Comparison of ENCODE assay signal across 18 cellular contexts in genomic region chr11:129951883-129952262, GRCh38. TPM values are rescaled to one million over a fixed set of nuclear protein-coding genes. Genes with fewer than 3 reads are reported as not detected.
DNase-seq lines count a peak whose midpoint lies in the region; TF ChIP-seq lines count a peak whose summit lies in the region.
"Had no signal": no experiment of that assay in that cellular context is flagged by ENCODE, and none has a peak within 500 bp of the region (broad histone marks: within the 10 kb centered on the region; RNA-seq: fewer than 3 reads in every experiment).

No MANE protein-coding gene starts in this region.

- H3K27me3 ChIP-seq in HL-60 (ENCODE audit: insufficient read depth, poor library complexity, severe bottlenecking) (no peaks in the 10 kb centered on the region), WERI-Rb-1 (ENCODE audit: insufficient read depth, low read depth, severe bottlenecking) (no peaks in the 10 kb centered on the region)
- H3K27me3 ChIP-seq: SJCRH30 had no signal

- intact Hi-C loops in cardiac septum (cut with DNase I), result no loop called here

- no peaks in the 10 kb centered on the region; the same call in 1 of the 2 replicates for H3K36me3 ChIP-seq in WERI-Rb-1
- H3K36me3 ChIP-seq: SJCRH30 had no signal

- TF ChIP-seq CTCF in HL-60 (IDR thresholded peaks at IDR 0.05; ENCODE audit: insufficient read depth, low read length), result no peak
- no peak for TF ChIP-seq CTCF in WERI-Rb-1 (IDR thresholded peaks at IDR 0.05; ENCODE audit: low read depth, low read length)

- no peak overlapping the region for H3K4me3 ChIP-seq in HL-60 (replicated peaks; ENCODE audit: insufficient read depth, low read length)
- H3K4me3 ChIP-seq in WERI-Rb-1 (ENCODE audit: low read depth, low read length), result no peak overlapping the region
- H3K4me3 ChIP-seq: GM12878, GM23248, HAP-1, SJCRH30 had no signal

- no peaks in the 10 kb centered on the region for H3K9me3 ChIP-seq in WERI-Rb-1 (ENCODE audit: severe bottlenecking)
- H3K9me3 ChIP-seq: HAP-1, SJCRH30 had no signal

- no peak for DNase-seq in HL-60 (ENCODE audit: low read depth in 1 of 2, low spot score in 1 of 2)
- DNase-seq in OCI-M1 (lab: John Stamatoyannopoulos, UW), result peak; percentile 37
- DNase-seq in cerebellum (ENCODE audit: low spot score), result peak; percentile 72
- no peak for DNase-seq in WERI-Rb-1
- DNase-seq in NCI-H82 treated with DMSO at 0.1 percent for 48 hours (lab: John Stamatoyannopoulos, UW; ENCODE audit: unreplicated experiment), result no peak
- DNase-seq in amygdala (lab: John Stamatoyannopoulos, UW), result no peak
- DNase-seq in cardiac septum (ENCODE audit: low spot score), result no peak
- DNase-seq: AML-193, GF-D8, GM23248, NCI-H1105, NCI-H1694, NCI-H2081 treated with DMSO at 0.1 percent for 48 hours, NCI-H510A treated with DMSO at 0.1 percent for 48 hours, NCI-H82, SJCRH30 had no signal

- H3K27ac ChIP-seq in HL-60 (replicated peaks), result peak overlapping the region; percentile 97
- H3K27ac ChIP-seq in WERI-Rb-1, result no peak overlapping the region
- H3K27ac ChIP-seq: GM23248, SJCRH30 had no signal

RNA-seq across cellular contexts. Expression of gene PRDM10, which starts 50.8 kb away (rescaled TPM):
- 14.2 TPM for total RNA-seq in cerebellum
- total RNA-seq in cardiac septum, result 6.7 TPM

RNA-seq across cellular contexts. Expression of gene NFRKB, which starts 56.5 kb away (rescaled TPM):
- 23.3 TPM for total RNA-seq in cerebellum
- total RNA-seq in cardiac septum, result 12.1 TPM

Comparison
In these comparisons a context has a peak if more than half of its experiments do, and no peak if none do; other contexts are left out.
1. DNase-seq: peak in OCI-M1 (single experiment) and cerebellum (single experiment); none in HL-60 (0 of 2), WERI-Rb-1 (single experiment), NCI-H82 treated with DMSO at 0.1 percent for 48 hours (single experiment), amygdala (0 of 56) and cardiac septum (single experiment).